Comparison of ENCODE assay signal across 11 cellular contexts in the genomic region with DNA sequence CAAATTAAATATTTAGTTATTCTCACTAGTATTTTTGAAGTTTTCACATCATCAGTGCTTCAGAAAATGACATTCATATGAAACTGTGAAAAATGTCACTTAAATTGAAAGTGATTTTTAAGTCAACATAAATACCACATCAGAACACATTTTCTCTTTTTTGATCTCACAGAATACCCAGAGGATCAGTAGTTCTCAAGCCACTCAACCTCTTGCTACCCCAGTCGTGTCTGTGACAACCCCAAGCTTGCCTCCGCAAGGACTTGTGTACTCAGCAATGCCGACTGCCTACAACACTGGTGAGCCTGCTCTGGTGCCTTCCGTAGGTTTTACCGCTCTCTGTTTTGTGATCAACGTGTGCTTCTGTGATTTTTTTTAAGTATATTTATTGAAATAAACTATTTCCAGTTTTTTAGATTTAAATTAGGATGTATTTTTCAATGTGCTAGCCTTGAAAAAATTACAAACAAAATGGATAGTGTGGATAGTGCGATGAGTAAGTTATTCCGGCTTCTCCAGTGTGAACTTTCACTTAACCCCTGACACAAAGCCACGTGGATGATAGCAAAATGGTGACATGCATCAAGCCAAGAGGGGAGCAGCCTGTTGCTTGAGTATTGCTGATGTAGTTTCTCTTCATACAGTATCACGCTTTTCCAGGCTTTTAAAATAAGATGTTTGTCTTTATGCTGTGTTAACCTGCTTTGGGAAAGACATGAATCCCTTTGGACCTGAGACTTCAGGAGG. TPM values are rescaled to one million over a fixed set of nuclear protein-coding genes. Genes with fewer than 3 reads are reported as not detected.
DNase-seq lines count a peak whose midpoint lies in the region; ATAC-seq and TF ChIP-seq lines count a peak whose summit lies in the region.
"Had no signal": no experiment of that assay in that cellular context is flagged by ENCODE, and none has a peak within 500 bp of the region (broad histone marks: within the 10 kb centered on the region; RNA-seq: fewer than 3 reads in every experiment).

No MANE protein-coding gene starts in this region.

- H3K27ac Mint-ChIP-seq in activated CD8-positive, alpha-beta T cell treated with anti-CD3 and anti-CD28 coated beads for 36 hours, result peak overlapping the region; percentile 70
- no peak overlapping the region for H3K27ac Mint-ChIP-seq in type B pancreatic cell

- no peaks in the 10 kb centered on the region for H3K9me3 Mint-ChIP-seq in activated CD8-positive, alpha-beta T cell treated with anti-CD3 and anti-CD28 coated beads for 36 hours
- no peaks in the 10 kb centered on the region for H3K9me3 Mint-ChIP-seq in type B pancreatic cell
- H3K9me3 Mint-ChIP-seq: memory B cell had no signal

- peak overlapping the region; percentile 62 for H3K4me3 Mint-ChIP-seq in activated CD8-positive, alpha-beta T cell treated with anti-CD3 and anti-CD28 coated beads for 36 hours
- no peak overlapping the region for H3K4me3 Mint-ChIP-seq in type B pancreatic cell
- H3K4me3 Mint-ChIP-seq: memory B cell had no signal

- no peaks in the 10 kb centered on the region for H3K27me3 ChIP-seq in foreskin keratinocyte
- H3K27me3 ChIP-seq in stomach smooth muscle (ENCODE audit: control insufficient read depth in 1 of 2, insufficient read depth in 2 of 2, low read length in 2 of 2), result no peaks in the 10 kb centered on the region

- H3K9me3 ChIP-seq in stomach smooth muscle (ENCODE audit: control insufficient read depth in 2 of 2, low read length in 2 of 2), result no peaks in the 10 kb centered on the region

- DNase-seq in activated effector memory CD4-positive, alpha-beta T cell treated with anti-CD3 and anti-CD28 coated beads, Interleukin-2, amount 50 U/mL, for 16 hours, result peak; percentile 64
- no peak for DNase-seq in activated effector memory CD4-positive, alpha-beta T cell treated with Interleukin-2 at 50 U/mL for 16 hours
- peak; percentile 54 for DNase-seq in activated CD8-positive, alpha-beta T cell treated with anti-CD3 and anti-CD28 coated beads for 36 hours
- no peak for DNase-seq in foreskin keratinocyte
- no peak for DNase-seq in GM13977 (ENCODE audit: low spot score)
- no peak for DNase-seq in GM10266 (ENCODE audit: extremely low spot score)
- no peak for DNase-seq in type B pancreatic cell (ENCODE audit: extremely low spot score, unreplicated experiment)
- DNase-seq: ACHN, NCI-H1092 treated with DMSO at 0.1 percent for 48 hours had no signal

- ATAC-seq in activated CD8-positive, alpha-beta T cell treated with anti-CD3 and anti-CD28 coated beads for 36 hours, result peak; percentile 60
- no peak for ATAC-seq in foreskin keratinocyte

- H3K36me3 Mint-ChIP-seq in activated CD8-positive, alpha-beta T cell treated with anti-CD3 and anti-CD28 coated beads for 36 hours (ENCODE audit: low read depth), result peaks cover 6% of the 10 kb centered on the region
- H3K36me3 Mint-ChIP-seq in type B pancreatic cell, result peaks cover 18% of the 10 kb centered on the region

- H3K27ac ChIP-seq in foreskin keratinocyte, result peak overlapping the region; percentile 53
- peak overlapping the region; percentile 65 for H3K27ac ChIP-seq in stomach smooth muscle (ENCODE audit: low read length)

- intact Hi-C loops in activated CD8-positive, alpha-beta T cell treated with anti-CD3 and anti-CD28 coated beads for 36 hours (cut with micrococcal nuclease), result loop anchor here (5.0 to 10.0 kb wide), 2 partner anchors 139 to 262 kb away; a partner anchor contains a TSS

- H3K4me3 ChIP-seq in stomach smooth muscle (ENCODE audit: low read length in 2 of 2), result peak overlapping the region in 1 of 2 donors; percentile 20

- CTCF ChIA-PET in activated CD8-positive, alpha-beta T cell treated with anti-CD3 and anti-CD28 coated beads for 36 hours (lab: Charles Lee), result interaction anchor here (1.0 to 2.8 kb wide), 6 partner anchors 12 to 452 kb away, joined by 3 to 9 read pairs (median 4); no protein-coding TSS in a partner anchor

- no peak for TF ChIP-seq CTCF in activated CD8-positive, alpha-beta T cell treated with anti-CD3 and anti-CD28 coated beads for 36 hours (IDR thresholded peaks at IDR 0.05)
- TF ChIP-seq CTCF in foreskin keratinocyte (conservative IDR thresholded peaks at IDR 0.05) (no peak), GM13977 (IDR thresholded peaks at IDR 0.05; ENCODE audit: extremely low read depth, insufficient read depth, missing control alignments) (no peak), GM10266 (IDR thresholded peaks at IDR 0.05; ENCODE audit: control insufficient read depth, insufficient read depth, low read depth, missing control alignments) (no peak), type B pancreatic cell (conservative IDR thresholded peaks at IDR 0.05) (no peak)

- H3K4me1 Mint-ChIP-seq in activated CD8-positive, alpha-beta T cell treated with anti-CD3 and anti-CD28 coated beads for 36 hours (ENCODE audit: low read depth), result peaks cover 48% of the 10 kb centered on the region
- H3K4me1 Mint-ChIP-seq in type B pancreatic cell (ENCODE audit: unreplicated experiment), result peaks cover 32% of the 10 kb centered on the region

- in situ Hi-C loops in GM13977 (cut with MboI; ENCODE audit: low pct_unique_long_range_greater_than_20kb, low sequenced_read_pairs, unreplicated experiment), result loop anchor here (10.0 to 25.0 kb wide), 2 partner anchors 202 to 419 kb away; no protein-coding TSS in a partner anchor

- H3K36me3 ChIP-seq in stomach smooth muscle (ENCODE audit: control insufficient read depth in 2 of 2, insufficient read depth in 2 of 2, low read length in 2 of 2), result peaks cover 10 to 12% of the 10 kb centered on the region in 2 donors

- H3K4me1 ChIP-seq in foreskin keratinocyte, result peaks cover 35% of the 10 kb centered on the region
- H3K4me1 ChIP-seq in stomach smooth muscle (ENCODE audit: control insufficient read depth, insufficient read depth, low read length), result peaks cover 28% of the 10 kb centered on the region

- H3K9ac ChIP-seq in stomach smooth muscle (ENCODE audit: low read length in 2 of 2), result peak overlapping the region; percentile 28 to 52

- POLR2A ChIA-PET in activated CD8-positive, alpha-beta T cell treated with anti-CD3 and anti-CD28 coated beads for 36 hours (lab: Charles Lee), result interaction anchor here (0.7 to 1.7 kb wide), 3 partner anchors 10 to 142 kb away, joined by 3 to 6 read pairs (median 6); a partner anchor contains a TSS

- H3K27me3 Mint-ChIP-seq in activated CD8-positive, alpha-beta T cell treated with anti-CD3 and anti-CD28 coated beads for 36 hours, result no peaks in the 10 kb centered on the region
- H3K27me3 Mint-ChIP-seq in type B pancreatic cell, result no peaks in the 10 kb centered on the region
- H3K27me3 Mint-ChIP-seq: memory B cell had no signal

RNA-seq across cellular contexts. Expression of a gene that starts 26.5 kb away (rescaled TPM):
- total RNA-seq in activated CD8-positive, alpha-beta T cell treated with anti-CD3 and anti-CD28 coated beads for 36 hours, result 1 to 10 TPM; 4.5 to 6.6 TPM
- total RNA-seq in foreskin keratinocyte (7.5 and 10.9 TPM in 2 replicates), type B pancreatic cell (ENCODE audit: low replicate concordance) (11.8 and 16.9 TPM in 2 replicates)
- polyA plus RNA-seq in foreskin keratinocyte, result 5.9 and 7.7 TPM in 2 replicates

Comparison
In these comparisons a context has a peak if more than half of its experiments do, and no peak if none do; other contexts are left out.
1. DNase-seq: peak in activated effector memory CD4-positive, alpha-beta T cell treated with anti-CD3 and anti-CD28 coated beads, Interleukin-2, amount 50 U/mL, for 16 hours (single experiment) and activated CD8-positive, alpha-beta T cell treated with anti-CD3 and anti-CD28 coated beads for 36 hours (single experiment); none in activated effector memory CD4-positive, alpha-beta T cell treated with Interleukin-2 at 50 U/mL for 16 hours (single experiment), foreskin keratinocyte (0 of 2), GM13977 (single experiment), GM10266 (single experiment) and type B pancreatic cell (single experiment).